Comparison of ENCODE assay signal across 2 cellular contexts in genomic region chr19:31592456-31592855, GRCh38.
TF ChIP-seq lines count a peak whose summit lies in the region.

No MANE protein-coding gene starts in this region.

TF ChIP-seq in A549, 52 proteins besides CTCF, POLR2A, EP300 and RAD21 (continued from another document):
- TF ChIP-seq PBX3 (IDR thresholded peaks at IDR 0.05) (no peak), ATOH8 (CRISPR knock-in tag; IDR thresholded peaks at IDR 0.05; ENCODE audit: low read depth) (no peak), MAZ (IDR thresholded peaks at IDR 0.05; ENCODE audit: borderline replicate concordance, low read depth, low read length) (no peak), RARB (CRISPR knock-in tag; IDR thresholded peaks at IDR 0.05) (no peak), ZC3H11A (IDR thresholded peaks at IDR 0.05) (no peak), HOXB5 (CRISPR knock-in tag; IDR thresholded peaks at IDR 0.05) (no peak), CHD4 (IDR thresholded peaks at IDR 0.05; ENCODE audit: borderline replicate concordance) (no peak), REST (IDR thresholded peaks at IDR 0.05) (no peak)

TF ChIP-seq in H1, 55 proteins besides CTCF, POLR2A, EP300 and RAD21 (continued from another document):
- no peak for TF ChIP-seq GABPA (IDR thresholded peaks at IDR 0.05; ENCODE audit: borderline replicate concordance, insufficient read depth, low read length)
